Comparison of ENCODE assay signal across 8 cellular contexts in the genomic region with DNA sequence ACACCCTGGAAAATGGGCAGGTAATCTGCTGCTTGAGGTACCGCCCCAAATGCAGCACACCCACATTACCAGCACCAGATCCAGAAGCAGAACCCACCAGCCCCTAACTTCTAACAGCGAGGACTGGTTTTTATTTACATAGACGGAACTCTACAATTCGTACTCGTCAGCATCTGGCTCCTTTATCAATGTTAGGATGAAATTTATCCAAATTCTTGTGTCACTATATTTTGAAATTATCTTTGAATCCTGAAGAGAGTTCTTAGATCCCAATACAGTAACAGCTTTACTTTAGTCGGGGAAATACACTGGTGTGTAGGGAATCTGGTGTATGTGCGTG. TPM values are rescaled to one million over a fixed set of nuclear protein-coding genes. Genes with fewer than 3 reads are reported as not detected.
DNase-seq lines count a peak whose midpoint lies in the region; ATAC-seq and TF ChIP-seq lines count a peak whose summit lies in the region.

No MANE protein-coding gene starts in this region.

- 59 to 71% (median 64%) methylated on average over 7 of the region's 7 CpGs for WGBS in spleen, 5 donors

- BruUV-seq in HCT116 (replicated peaks; lab: Mats Ljungman, UMichigan): TSS peak; percentile 54

- no peaks in the 10 kb centered on the region for H3K9me3 Mint-ChIP-seq in activated CD8-positive, alpha-beta T cell treated with anti-CD3 and anti-CD28 coated beads for 36 hours

- H3K27me3 ChIP-seq in HCT116 (ENCODE audit: insufficient read depth, low read length): 0 out of 2 replicates have a peak, but pooled peaks cover 4% of the 10 kb centered on the region
- no peaks in the 10 kb centered on the region for H3K27me3 ChIP-seq in spleen (replicated peaks in 1 of 7)

- H3K4me2 ChIP-seq in HCT116 (ENCODE audit: low read length): peak overlapping the region; percentile 92

- peaks cover 26% of the 10 kb centered on the region for H3K4me1 Mint-ChIP-seq in activated CD8-positive, alpha-beta T cell treated with anti-CD3 and anti-CD28 coated beads for 36 hours (ENCODE audit: low read depth)

- RAD21 ChIA-PET in HCT116 (lab: Charles Lee; ENCODE audit: low non-redundant PET in 1 of 2, low total read pairs in 2 of 2, uncharacterized antibody in 2 of 2, unreplicated experiment in 2 of 2): no interaction called here

- no peak for DNase-seq in HCT116 (ENCODE audit: low read depth, low spot score)
- no peak for DNase-seq in activated CD8-positive, alpha-beta T cell treated with anti-CD3 and anti-CD28 coated beads for 36 hours
- DNase-seq in spleen: peak; percentile 16
- no peak for DNase-seq in NCI-H1417 treated with DMSO at 0.1 percent for 48 hours (lab: John Stamatoyannopoulos, UW)

- intact Hi-C loops in HCT116 (cut with micrococcal nuclease) (no loop called here), spleen (cut with DNase I; ENCODE audit: low total_unique reads) (no loop called here)
- intact Hi-C loops in activated CD8-positive, alpha-beta T cell treated with anti-CD3 and anti-CD28 coated beads for 36 hours (cut with micrococcal nuclease): no loop called here

- H4K20me1 ChIP-seq in HCT116 (ENCODE audit: insufficient read depth): no peaks in the 10 kb centered on the region

- TF ChIP-seq CTCF in HCT116 (IDR thresholded peaks at IDR 0.05 in 2 of 3, conservative IDR thresholded peaks at IDR 0.05 in 1 of 3; ENCODE audit: borderline replicate concordance in 1 of 3, insufficient read depth in 1 of 3, low read depth in 2 of 3, low read length in 2 of 3): no peak
- TF ChIP-seq CTCF in activated CD8-positive, alpha-beta T cell treated with anti-CD3 and anti-CD28 coated beads for 36 hours (IDR thresholded peaks at IDR 0.05): no peak
- no peak for TF ChIP-seq CTCF in spleen (IDR thresholded peaks at IDR 0.05 in 8 of 11, conservative IDR thresholded peaks at IDR 0.05 in 3 of 11)

- POLR2A ChIA-PET in HCT116 (lab: Charles Lee): no interaction called here
- POLR2A ChIA-PET in activated CD8-positive, alpha-beta T cell treated with anti-CD3 and anti-CD28 coated beads for 36 hours (lab: Charles Lee): interaction anchor here (1.1 to 2.0 kb wide), 3 partner anchors 11 to 37 kb away, joined by 3 to 8 read pairs (median 6); no protein-coding TSS in a partner anchor

- peaks cover 20% of the 10 kb centered on the region for H3K36me3 Mint-ChIP-seq in activated CD8-positive, alpha-beta T cell treated with anti-CD3 and anti-CD28 coated beads for 36 hours (ENCODE audit: low read depth)

- peak overlapping the region; percentile 75 for H2AFZ ChIP-seq in HCT116 (ENCODE audit: low read depth, low read length, poor library complexity, severe bottlenecking)

- H3K36me3 ChIP-seq in HCT116 (ENCODE audit: control insufficient read depth in 1 of 2, insufficient read depth in 2 of 2, low read length in 2 of 2) (peaks cover 0 to 8% of the 10 kb centered on the region in 2 experiments; a peak in 2 of 4 replicates), spleen (peaks cover 0 to 33% (median 18%) of the 10 kb centered on the region in 6 donors)

- peaks cover 4 to 16% of the 10 kb centered on the region in 2 experiments; a peak in 3 of 4 replicates for H3K4me1 ChIP-seq in HCT116 (ENCODE audit: control insufficient read depth in 1 of 2, insufficient read depth in 2 of 2, low read length in 2 of 2)
- peaks cover 11 to 38% (median 19%) of the 10 kb centered on the region in 6 donors for H3K4me1 ChIP-seq in spleen

- peaks cover 33% of the 10 kb centered on the region for H3K79me2 ChIP-seq in HCT116 (ENCODE audit: insufficient read depth, low read length)

- CTCF ChIA-PET in HCT116 (lab: Charles Lee): no interaction called here
- CTCF ChIA-PET in activated CD8-positive, alpha-beta T cell treated with anti-CD3 and anti-CD28 coated beads for 36 hours (lab: Charles Lee): interaction anchor here (1.0 to 2.6 kb wide), 3 partner anchors 15 to 21 kb away, joined by 3 to 8 read pairs (median 3); no protein-coding TSS in a partner anchor

- H3K4me3 Mint-ChIP-seq in activated CD8-positive, alpha-beta T cell treated with anti-CD3 and anti-CD28 coated beads for 36 hours: peak overlapping the region; percentile 94

- TF ChIP-seq RAD21 in HCT116 (IDR thresholded peaks at IDR 0.05; ENCODE audit: low read depth): no peak

- H3K9me3 ChIP-seq in HCT116 (ENCODE audit: control insufficient read depth in 1 of 2, insufficient read depth in 1 of 2, low read depth in 1 of 2, low read length in 2 of 2): no peaks in the 10 kb centered on the region
- H3K9me3 ChIP-seq in spleen: no peaks in the 10 kb centered on the region

- no peaks in the 10 kb centered on the region for H3K9me2 ChIP-seq in HCT116 (ENCODE audit: insufficient read depth)

- peak overlapping the region; percentile 91 for H3K9ac ChIP-seq in HCT116 (ENCODE audit: low read length)

- H3K27ac Mint-ChIP-seq in activated CD8-positive, alpha-beta T cell treated with anti-CD3 and anti-CD28 coated beads for 36 hours: peak overlapping the region; percentile 96

- no peaks in the 10 kb centered on the region for H3K27me3 Mint-ChIP-seq in activated CD8-positive, alpha-beta T cell treated with anti-CD3 and anti-CD28 coated beads for 36 hours

- TF ChIP-seq POLR2A in HCT116 (IDR thresholded peaks at IDR 0.05; ENCODE audit: borderline replicate concordance, extremely low read depth, insufficient read depth, insufficient read length) (no peak), spleen (IDR thresholded peaks at IDR 0.05) (no peak)

- H3K4me3 ChIP-seq in HCT116 (replicated peaks in 1 of 2; ENCODE audit: low read depth in 1 of 2, low read length in 2 of 2) (peak overlapping the region; percentile 63 to 94), iPS-11a (ENCODE audit: low read depth, low read length) (peak overlapping the region; percentile 85), spleen (peak overlapping the region; percentile 75 to 89 (median 85))

- no peak for ATAC-seq in HCT116
- no peak for ATAC-seq in activated CD8-positive, alpha-beta T cell treated with anti-CD3 and anti-CD28 coated beads for 36 hours
- ATAC-seq in GM21723 (IDR thresholded peaks at IDR 0.05; ENCODE audit: unreplicated experiment): no peak
- ATAC-seq in HG02981 (IDR thresholded peaks at IDR 0.05; ENCODE audit: unreplicated experiment): no peak
- no peak for ATAC-seq in HG03039 (IDR thresholded peaks at IDR 0.05; ENCODE audit: unreplicated experiment)

- H3K27ac ChIP-seq in HCT116 (ENCODE audit: low read depth, low read length) (peak overlapping the region; percentile 78), spleen (peak overlapping the region; percentile 76 to 92 (median 85))

TF ChIP-seq in HCT116, 20 proteins besides CTCF, POLR2A, EP300 and RAD21 (continues in another document):
- TF ChIP-seq SRF (IDR thresholded peaks at IDR 0.05; ENCODE audit: low read depth): no peak
- TF ChIP-seq JUND (IDR thresholded peaks at IDR 0.05): no peak
- TF ChIP-seq EZH2phosphoT487 (IDR thresholded peaks at IDR 0.05; ENCODE audit: borderline replicate concordance): no peak
- no peak for TF ChIP-seq ZFX (IDR thresholded peaks at IDR 0.05)
- TF ChIP-seq, protein P1, sequence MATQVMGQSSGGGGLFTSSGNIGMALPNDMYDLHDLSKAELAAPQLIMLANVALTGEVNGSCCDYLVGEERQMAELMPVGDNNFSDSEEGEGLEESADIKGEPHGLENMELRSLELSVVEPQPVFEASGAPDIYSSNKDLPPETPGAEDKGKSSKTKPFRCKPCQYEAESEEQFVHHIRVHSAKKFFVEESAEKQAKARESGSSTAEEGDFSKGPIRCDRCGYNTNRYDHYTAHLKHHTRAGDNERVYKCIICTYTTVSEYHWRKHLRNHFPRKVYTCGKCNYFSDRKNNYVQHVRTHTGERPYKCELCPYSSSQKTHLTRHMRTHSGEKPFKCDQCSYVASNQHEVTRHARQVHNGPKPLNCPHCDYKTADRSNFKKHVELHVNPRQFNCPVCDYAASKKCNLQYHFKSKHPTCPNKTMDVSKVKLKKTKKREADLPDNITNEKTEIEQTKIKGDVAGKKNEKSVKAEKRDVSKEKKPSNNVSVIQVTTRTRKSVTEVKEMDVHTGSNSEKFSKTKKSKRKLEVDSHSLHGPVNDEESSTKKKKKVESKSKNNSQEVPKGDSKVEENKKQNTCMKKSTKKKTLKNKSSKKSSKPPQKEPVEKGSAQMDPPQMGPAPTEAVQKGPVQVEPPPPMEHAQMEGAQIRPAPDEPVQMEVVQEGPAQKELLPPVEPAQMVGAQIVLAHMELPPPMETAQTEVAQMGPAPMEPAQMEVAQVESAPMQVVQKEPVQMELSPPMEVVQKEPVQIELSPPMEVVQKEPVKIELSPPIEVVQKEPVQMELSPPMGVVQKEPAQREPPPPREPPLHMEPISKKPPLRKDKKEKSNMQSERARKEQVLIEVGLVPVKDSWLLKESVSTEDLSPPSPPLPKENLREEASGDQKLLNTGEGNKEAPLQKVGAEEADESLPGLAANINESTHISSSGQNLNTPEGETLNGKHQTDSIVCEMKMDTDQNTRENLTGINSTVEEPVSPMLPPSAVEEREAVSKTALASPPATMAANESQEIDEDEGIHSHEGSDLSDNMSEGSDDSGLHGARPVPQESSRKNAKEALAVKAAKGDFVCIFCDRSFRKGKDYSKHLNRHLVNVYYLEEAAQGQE (IDR thresholded peaks at IDR 0.05; ENCODE audit: low read depth): no peak
- TF ChIP-seq SP1 (IDR thresholded peaks at IDR 0.05; ENCODE audit: low read depth): no peak
- no peak for TF ChIP-seq ELF1 (IDR thresholded peaks at IDR 0.05; ENCODE audit: borderline replicate concordance, low read depth)
- no peak for TF ChIP-seq POLR2AphosphoS5 (IDR thresholded peaks at IDR 0.05; ENCODE audit: low read depth, low read length)
- no peak for TF ChIP-seq EZH2 (IDR thresholded peaks at IDR 0.05)
- no peak for TF ChIP-seq CBX3 (IDR thresholded peaks at IDR 0.05; ENCODE audit: low read depth)

RNA-seq across cellular contexts. Expression of a gene that starts 0.3 kb away (rescaled TPM):
- total RNA-seq in HCT116 (2021; ENCODE audit: unreplicated experiment) (27.1 TPM), spleen (10 to 100 TPM; 18.4 to 46.2 (median 24.8) TPM)
- polyA plus RNA-seq in HCT116 (2012): 13.2 and 16.4 TPM in 2 replicates
- 10 to 100 TPM; 16.8 to 17.2 TPM for total RNA-seq in activated CD8-positive, alpha-beta T cell treated with anti-CD3 and anti-CD28 coated beads for 36 hours
- 10 to 100 TPM; 13.0 to 18.6 (median 17.0) TPM for polyA plus RNA-seq in spleen

RNA-seq across cellular contexts. Expression of a gene that starts 5.6 kb away (rescaled TPM):
- 0.49 TPM for total RNA-seq in HCT116 (2021; ENCODE audit: unreplicated experiment)
- polyA plus RNA-seq in HCT116 (2012): not detected in 2 replicates
- total RNA-seq in activated CD8-positive, alpha-beta T cell treated with anti-CD3 and anti-CD28 coated beads for 36 hours: not detected
- 1 to 10 TPM in 4 of 7 donors, under 1 TPM in 2, not detected in 1; 0.34 to 2.5 (median 1.5) TPM for total RNA-seq in spleen
- polyA plus RNA-seq in spleen: 1 to 10 TPM; 1.7 to 5.7 (median 4.0) TPM

RNA-seq across cellular contexts. Expression of a gene that starts 26.3 kb away (rescaled TPM):
- total RNA-seq in HCT116 (2021; ENCODE audit: unreplicated experiment) (25.6 TPM), spleen (10 to 100 TPM in 1 of 7 donors, 1 to 10 TPM in 6; 5.8 to 11.7 (median 7.6) TPM)
- 14.0 and 15.6 TPM in 2 replicates for polyA plus RNA-seq in HCT116 (2012)
- 10 to 100 TPM; 19.7 to 20.5 TPM for total RNA-seq in activated CD8-positive, alpha-beta T cell treated with anti-CD3 and anti-CD28 coated beads for 36 hours
- 1 to 10 TPM; 4.5 to 7.8 (median 6.7) TPM for polyA plus RNA-seq in spleen

RNA-seq across cellular contexts. Expression of a gene that starts 37.6 kb away (rescaled TPM):
- total RNA-seq in HCT116 (2021; ENCODE audit: unreplicated experiment) (17.5 TPM), spleen (10 to 100 TPM; 16.2 to 41.8 (median 25.4) TPM)
- polyA plus RNA-seq in HCT116 (2012): 9.9 and 11.4 TPM in 2 replicates
- total RNA-seq in activated CD8-positive, alpha-beta T cell treated with anti-CD3 and anti-CD28 coated beads for 36 hours: 10 to 100 TPM; 10.1 to 11.3 TPM
- 10 to 100 TPM; 11.8 to 17.7 (median 14.8) TPM for polyA plus RNA-seq in spleen
